In the genomic region with DNA sequence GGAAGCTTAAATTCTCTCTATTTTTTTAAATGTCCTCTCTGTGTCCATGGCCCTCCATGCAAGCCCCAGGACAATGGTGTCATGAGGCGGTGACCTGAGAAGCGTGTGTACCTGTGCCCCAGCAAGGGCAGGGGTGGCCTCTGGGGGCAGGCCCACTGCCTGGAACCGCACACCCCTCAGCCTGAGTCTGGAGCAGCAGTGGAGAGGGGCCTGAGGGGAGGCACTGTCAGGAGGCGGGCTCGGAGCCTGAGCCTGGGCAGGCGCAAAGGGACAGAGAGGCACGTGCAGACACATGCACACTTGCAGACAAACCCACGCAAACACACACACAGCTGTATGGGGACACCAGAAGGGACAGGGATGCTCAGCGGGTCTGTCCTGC, we compare ENCODE assay signal across 20 cellular contexts.
DNase-seq lines count a peak whose midpoint lies in the region; TF ChIP-seq lines count a peak whose summit lies in the region.
"Had no signal": no experiment of that assay in that cellular context is flagged by ENCODE, and none has a peak within 500 bp of the region (broad histone marks: within the 10 kb centered on the region; RNA-seq: fewer than 3 reads in every experiment).

No MANE protein-coding gene starts in this region.

- no peak for TF ChIP-seq CTCF in sigmoid colon (IDR thresholded peaks at IDR 0.05)

- H3K27me3 Mint-ChIP-seq in activated naive CD4-positive, alpha-beta T cell treated with anti-CD3 and anti-CD28 coated beads, Interleukin-2, amount 50 U/mL, for 24 hours = peaks cover 7% of the 10 kb centered on the region
- H3K27me3 Mint-ChIP-seq in activated naive CD4-positive, alpha-beta T cell treated with anti-CD3 and anti-CD28 coated beads for 36 hours (ENCODE audit: low read depth) = no peaks in the 10 kb centered on the region

- H3K27me3 ChIP-seq in H7 (ENCODE audit: control insufficient read depth, insufficient read depth, low read length) (no peaks in the 10 kb centered on the region), sigmoid colon (peaks cover 0 to 23% (median 0%) of the 10 kb centered on the region in 3 donors)

- H3K4me1 Mint-ChIP-seq in activated naive CD4-positive, alpha-beta T cell treated with anti-CD3 and anti-CD28 coated beads, Interleukin-2, amount 50 U/mL, for 24 hours = no peaks in the 10 kb centered on the region
- no peaks in the 10 kb centered on the region for H3K4me1 Mint-ChIP-seq in activated naive CD4-positive, alpha-beta T cell treated with anti-CD3 and anti-CD28 coated beads for 36 hours (ENCODE audit: low read depth)
- H3K4me1 Mint-ChIP-seq: CD8-positive, alpha-beta memory T cell had no signal

- no peak for TF ChIP-seq POLR2A in sigmoid colon (IDR thresholded peaks at IDR 0.05)

- H3K27ac Mint-ChIP-seq in activated naive CD4-positive, alpha-beta T cell treated with anti-CD3 and anti-CD28 coated beads, Interleukin-2, amount 50 U/mL, for 24 hours = peak overlapping the region; percentile 51
- no peak overlapping the region for H3K27ac Mint-ChIP-seq in activated naive CD4-positive, alpha-beta T cell treated with anti-CD3 and anti-CD28 coated beads for 36 hours
- H3K27ac Mint-ChIP-seq: CD8-positive, alpha-beta memory T cell had no signal

- H3K36me3 ChIP-seq in H7 (replicated peaks; ENCODE audit: control insufficient read depth, insufficient read depth, low read length) (no peaks in the 10 kb centered on the region), sigmoid colon (no peaks in the 10 kb centered on the region)
- H3K36me3 ChIP-seq: BLaER1 treated with 17β-estradiol and CSF1 and Interleukin-3, amounts not matched to agents 10 nM and 100 nM had no signal

- no peaks in the 10 kb centered on the region for H3K9me3 Mint-ChIP-seq in activated naive CD4-positive, alpha-beta T cell treated with anti-CD3 and anti-CD28 coated beads, Interleukin-2, amount 50 U/mL, for 24 hours
- H3K9me3 Mint-ChIP-seq in activated naive CD4-positive, alpha-beta T cell treated with anti-CD3 and anti-CD28 coated beads for 36 hours = no peaks in the 10 kb centered on the region

- WGBS in sigmoid colon, 2 donors = 71 to 81% methylated on average over 9 of the region's 9 CpGs

- intact Hi-C loops in activated naive CD4-positive, alpha-beta T cell treated with anti-CD3 and anti-CD28 coated beads for 36 hours (cut with micrococcal nuclease) = no loop called here
- intact Hi-C loops in sigmoid colon (cut with DNase I) = no loop called here
- intact Hi-C loops in head of caudate nucleus (cut with DNase I) = no loop called here

- CTCF ChIA-PET in activated naive CD4-positive, alpha-beta T cell treated with anti-CD3 and anti-CD28 coated beads for 36 hours (lab: Charles Lee) = interaction anchor here (0.8 kb wide), 1 partner anchor 10 kb away, joined by 3 read pairs; no protein-coding TSS in a partner anchor

- H3K4me3 ChIP-seq in H7 (ENCODE audit: insufficient read depth, low read depth, low read length) = no peak overlapping the region
- no peak overlapping the region for H3K4me3 ChIP-seq in sigmoid colon
- H3K4me3 ChIP-seq: BLaER1 treated with 17β-estradiol and CSF1 and Interleukin-3, amounts not matched to agents 10 nM and 100 nM had no signal

- DNase-seq in activated naive CD4-positive, alpha-beta T cell treated with anti-CD3 and anti-CD28 coated beads for 36 hours = no peak
- DNase-seq in H7 (peak; percentile 56), iPS-NIHi11 (ENCODE audit: low spot score) (peak; percentile 9), sigmoid colon (peak; percentile 40), head of caudate nucleus (no peak), AG08395 (ENCODE audit: low spot score) (no peak)
- no peak for DNase-seq in stimulated activated naive CD4-positive, alpha-beta T cell (lab: John Stamatoyannopoulos, UW)
- DNase-seq: IMR-90, NCI-H1417, NCI-H187, NCI-H2107, NCI-H2227 treated with DMSO at 0.1 percent for 48 hours, NCI-H524, NCI-H82, PC-3, RPMI8226, SIG-M5 had no signal

- H3K4me3 Mint-ChIP-seq in activated naive CD4-positive, alpha-beta T cell treated with anti-CD3 and anti-CD28 coated beads, Interleukin-2, amount 50 U/mL, for 24 hours = no peak overlapping the region
- H3K4me3 Mint-ChIP-seq in activated naive CD4-positive, alpha-beta T cell treated with anti-CD3 and anti-CD28 coated beads for 36 hours = no peak overlapping the region
- H3K4me3 Mint-ChIP-seq: CD8-positive, alpha-beta memory T cell had no signal

- no peak for TF ChIP-seq EP300 in sigmoid colon (IDR thresholded peaks at IDR 0.05)

- no peak overlapping the region for H3K27ac ChIP-seq in sigmoid colon
- H3K27ac ChIP-seq: BLaER1 treated with 17β-estradiol and CSF1 and Interleukin-3, amounts not matched to agents 10 nM and 100 nM had no signal

- H3K9me3 ChIP-seq in sigmoid colon = no peaks in the 10 kb centered on the region
- H3K9me3 ChIP-seq: BLaER1 treated with 17β-estradiol and CSF1 and Interleukin-3, amounts not matched to agents 10 nM and 100 nM had no signal

- no peaks in the 10 kb centered on the region for H3K4me1 ChIP-seq in sigmoid colon

- no peaks in the 10 kb centered on the region for H3K36me3 Mint-ChIP-seq in activated naive CD4-positive, alpha-beta T cell treated with anti-CD3 and anti-CD28 coated beads, Interleukin-2, amount 50 U/mL, for 24 hours
- H3K36me3 Mint-ChIP-seq in activated naive CD4-positive, alpha-beta T cell treated with anti-CD3 and anti-CD28 coated beads for 36 hours (ENCODE audit: low read depth) = no peaks in the 10 kb centered on the region
- H3K36me3 Mint-ChIP-seq: CD8-positive, alpha-beta memory T cell had no signal

Comparison
In these comparisons a context has a peak if more than half of its experiments do, and no peak if none do; other contexts are left out.
1. DNase-seq: peak in H7 (single experiment), iPS-NIHi11 (single experiment) and sigmoid colon (single experiment); none in activated naive CD4-positive, alpha-beta T cell treated with anti-CD3 and anti-CD28 coated beads for 36 hours (single experiment), head of caudate nucleus (0 of 42), AG08395 (single experiment) and stimulated activated naive CD4-positive, alpha-beta T cell (0 of 6).